In genomic region chr11:33040127-33040861, GRCh38 we compare ENCODE assay signal across 8 cellular contexts. TPM values are rescaled to one million over a fixed set of nuclear protein-coding genes. Genes with fewer than 3 reads are reported as not detected.
A peak's percentile ranks its signal among the peaks of the same experiment; 100 is the strongest.
DNase-seq lines count a peak whose midpoint lies in the region; ATAC-seq and TF ChIP-seq lines count a peak whose summit lies in the region.

No MANE protein-coding gene starts in this region.

- H3K27me3 ChIP-seq in GM23338 (ENCODE audit: insufficient read depth) = no peaks in the 10 kb centered on the region
- H3K27me3 ChIP-seq in esophagus (ENCODE audit: control insufficient read depth in 1 of 2, insufficient read depth in 2 of 2, low read length in 2 of 2) = no peaks in the 10 kb centered on the region

- DNase-seq in GM10266 (ENCODE audit: extremely low spot score) (peak; percentile 73), GM23338 (ENCODE audit: low spot score) (peak; percentile 22), NCI-H1092 (lab: John Stamatoyannopoulos, UW) (peak; percentile 17), nephron progenitor cell (no peak), activated gamma-delta T cell treated with Interleukin-2 at 50 U/mL for 16 hours (no peak)
- peak; percentile 48 to 58 for DNase-seq in activated CD4-positive, alpha-beta T cell treated with anti-CD3 and anti-CD28 coated beads, Interleukin-2, amount 50 U/mL, for 48 hours

- no peaks in the 10 kb centered on the region; the same call in none of the 2 replicates for H3K79me2 ChIP-seq in GM23338 (replicated peaks; ENCODE audit: insufficient read depth)

- no peaks in the 10 kb centered on the region; the same call in 1 of the 2 replicates for H3F3A ChIP-seq in GM23338 (replicated peaks; ENCODE audit: low read depth)

- H3K9me3 ChIP-seq in esophagus (ENCODE audit: control insufficient read depth in 2 of 2, insufficient read depth in 1 of 2, low read depth in 1 of 2, low read length in 1 of 2) = no peaks in the 10 kb centered on the region

- ATAC-seq in GM23338 = peak; percentile 19
- no peak for ATAC-seq in HG03097 (IDR thresholded peaks at IDR 0.05; ENCODE audit: low FRiP score, unreplicated experiment)

- H3K9me2 ChIP-seq in GM23338 (ENCODE audit: insufficient read depth) = no peaks in the 10 kb centered on the region

- H3K4me3 ChIP-seq in GM23338 = peak overlapping the region; percentile 82
- H3K4me3 ChIP-seq in esophagus (ENCODE audit: low read depth in 1 of 2, low read length in 2 of 2) = peak overlapping the region; percentile 89 to 99

- H3K27me3 Mint-ChIP-seq in GM23338 (ENCODE audit: insufficient read depth, low read depth, poor library complexity) (peaks cover 9% of the 10 kb centered on the region), nephron progenitor cell (ENCODE audit: low read depth, poor library complexity) (no peaks in the 10 kb centered on the region)

- WGBS in esophagus, 2 donors = 2 to 7% methylated on average over 20 of the region's 20 CpGs

- H3K36me3 Mint-ChIP-seq in GM23338 (ENCODE audit: low read depth) = peaks cover 15% of the 10 kb centered on the region
- peaks cover 23% of the 10 kb centered on the region for H3K36me3 Mint-ChIP-seq in nephron progenitor cell (ENCODE audit: low read depth)

- H3K4me1 Mint-ChIP-seq in GM23338 (peaks cover 12% of the 10 kb centered on the region), nephron progenitor cell (peaks cover 27% of the 10 kb centered on the region)

- H3K4me2 ChIP-seq in GM23338 = peak overlapping the region; percentile 85

- H3K27ac Mint-ChIP-seq in GM23338 (peak overlapping the region; percentile 83; the same call in 1 of the 2 replicates), nephron progenitor cell (no peak overlapping the region)

- no peaks in the 10 kb centered on the region for H4K20me1 ChIP-seq in GM23338 (replicated peaks; ENCODE audit: insufficient read depth)

- peak overlapping the region; percentile 98 for H2AFZ ChIP-seq in GM23338

- peak overlapping the region; percentile 95; the same call in 1 of the 2 replicates for H3K27ac ChIP-seq in GM23338 (ENCODE audit: low read depth)
- H3K27ac ChIP-seq in esophagus (ENCODE audit: low read depth in 2 of 2, low read length in 1 of 2) = peak overlapping the region; percentile 98 to 100

- TF ChIP-seq CTCF in GM10266 (IDR thresholded peaks at IDR 0.05; ENCODE audit: control insufficient read depth, insufficient read depth, low read depth, missing control alignments) (no peak), GM23338 (conservative IDR thresholded peaks at IDR 0.05; ENCODE audit: low read depth in 2 of 2) (no peak), nephron progenitor cell (IDR thresholded peaks at IDR 0.05) (no peak)

- H3K4me1 ChIP-seq in GM23338 (ENCODE audit: insufficient read depth) = peaks cover 10% of the 10 kb centered on the region
- no peaks in the 10 kb centered on the region for H3K4me1 ChIP-seq in esophagus (ENCODE audit: control insufficient read depth in 2 of 2, insufficient read depth in 2 of 2, low read length in 1 of 2)

- H3K4me3 Mint-ChIP-seq in GM23338 (peak overlapping the region; percentile 84), nephron progenitor cell (peak overlapping the region; percentile 90)

- H3K9me3 Mint-ChIP-seq in GM23338 = no peaks in the 10 kb centered on the region; the same call in 2 of the 3 replicates
- no peaks in the 10 kb centered on the region for H3K9me3 Mint-ChIP-seq in nephron progenitor cell

- H3K36me3 ChIP-seq in GM23338 (ENCODE audit: insufficient read depth) (peaks cover 6% of the 10 kb centered on the region; the same call in 1 of the 2 replicates), esophagus (ENCODE audit: control insufficient read depth in 2 of 2, insufficient read depth in 2 of 2, low read length in 1 of 2) (peaks cover 0 to 3% of the 10 kb centered on the region in 2 donors)

TF ChIP-seq in GM23338, 12 proteins besides CTCF, POLR2A, EP300 and RAD21:
- TF ChIP-seq, protein P1, sequence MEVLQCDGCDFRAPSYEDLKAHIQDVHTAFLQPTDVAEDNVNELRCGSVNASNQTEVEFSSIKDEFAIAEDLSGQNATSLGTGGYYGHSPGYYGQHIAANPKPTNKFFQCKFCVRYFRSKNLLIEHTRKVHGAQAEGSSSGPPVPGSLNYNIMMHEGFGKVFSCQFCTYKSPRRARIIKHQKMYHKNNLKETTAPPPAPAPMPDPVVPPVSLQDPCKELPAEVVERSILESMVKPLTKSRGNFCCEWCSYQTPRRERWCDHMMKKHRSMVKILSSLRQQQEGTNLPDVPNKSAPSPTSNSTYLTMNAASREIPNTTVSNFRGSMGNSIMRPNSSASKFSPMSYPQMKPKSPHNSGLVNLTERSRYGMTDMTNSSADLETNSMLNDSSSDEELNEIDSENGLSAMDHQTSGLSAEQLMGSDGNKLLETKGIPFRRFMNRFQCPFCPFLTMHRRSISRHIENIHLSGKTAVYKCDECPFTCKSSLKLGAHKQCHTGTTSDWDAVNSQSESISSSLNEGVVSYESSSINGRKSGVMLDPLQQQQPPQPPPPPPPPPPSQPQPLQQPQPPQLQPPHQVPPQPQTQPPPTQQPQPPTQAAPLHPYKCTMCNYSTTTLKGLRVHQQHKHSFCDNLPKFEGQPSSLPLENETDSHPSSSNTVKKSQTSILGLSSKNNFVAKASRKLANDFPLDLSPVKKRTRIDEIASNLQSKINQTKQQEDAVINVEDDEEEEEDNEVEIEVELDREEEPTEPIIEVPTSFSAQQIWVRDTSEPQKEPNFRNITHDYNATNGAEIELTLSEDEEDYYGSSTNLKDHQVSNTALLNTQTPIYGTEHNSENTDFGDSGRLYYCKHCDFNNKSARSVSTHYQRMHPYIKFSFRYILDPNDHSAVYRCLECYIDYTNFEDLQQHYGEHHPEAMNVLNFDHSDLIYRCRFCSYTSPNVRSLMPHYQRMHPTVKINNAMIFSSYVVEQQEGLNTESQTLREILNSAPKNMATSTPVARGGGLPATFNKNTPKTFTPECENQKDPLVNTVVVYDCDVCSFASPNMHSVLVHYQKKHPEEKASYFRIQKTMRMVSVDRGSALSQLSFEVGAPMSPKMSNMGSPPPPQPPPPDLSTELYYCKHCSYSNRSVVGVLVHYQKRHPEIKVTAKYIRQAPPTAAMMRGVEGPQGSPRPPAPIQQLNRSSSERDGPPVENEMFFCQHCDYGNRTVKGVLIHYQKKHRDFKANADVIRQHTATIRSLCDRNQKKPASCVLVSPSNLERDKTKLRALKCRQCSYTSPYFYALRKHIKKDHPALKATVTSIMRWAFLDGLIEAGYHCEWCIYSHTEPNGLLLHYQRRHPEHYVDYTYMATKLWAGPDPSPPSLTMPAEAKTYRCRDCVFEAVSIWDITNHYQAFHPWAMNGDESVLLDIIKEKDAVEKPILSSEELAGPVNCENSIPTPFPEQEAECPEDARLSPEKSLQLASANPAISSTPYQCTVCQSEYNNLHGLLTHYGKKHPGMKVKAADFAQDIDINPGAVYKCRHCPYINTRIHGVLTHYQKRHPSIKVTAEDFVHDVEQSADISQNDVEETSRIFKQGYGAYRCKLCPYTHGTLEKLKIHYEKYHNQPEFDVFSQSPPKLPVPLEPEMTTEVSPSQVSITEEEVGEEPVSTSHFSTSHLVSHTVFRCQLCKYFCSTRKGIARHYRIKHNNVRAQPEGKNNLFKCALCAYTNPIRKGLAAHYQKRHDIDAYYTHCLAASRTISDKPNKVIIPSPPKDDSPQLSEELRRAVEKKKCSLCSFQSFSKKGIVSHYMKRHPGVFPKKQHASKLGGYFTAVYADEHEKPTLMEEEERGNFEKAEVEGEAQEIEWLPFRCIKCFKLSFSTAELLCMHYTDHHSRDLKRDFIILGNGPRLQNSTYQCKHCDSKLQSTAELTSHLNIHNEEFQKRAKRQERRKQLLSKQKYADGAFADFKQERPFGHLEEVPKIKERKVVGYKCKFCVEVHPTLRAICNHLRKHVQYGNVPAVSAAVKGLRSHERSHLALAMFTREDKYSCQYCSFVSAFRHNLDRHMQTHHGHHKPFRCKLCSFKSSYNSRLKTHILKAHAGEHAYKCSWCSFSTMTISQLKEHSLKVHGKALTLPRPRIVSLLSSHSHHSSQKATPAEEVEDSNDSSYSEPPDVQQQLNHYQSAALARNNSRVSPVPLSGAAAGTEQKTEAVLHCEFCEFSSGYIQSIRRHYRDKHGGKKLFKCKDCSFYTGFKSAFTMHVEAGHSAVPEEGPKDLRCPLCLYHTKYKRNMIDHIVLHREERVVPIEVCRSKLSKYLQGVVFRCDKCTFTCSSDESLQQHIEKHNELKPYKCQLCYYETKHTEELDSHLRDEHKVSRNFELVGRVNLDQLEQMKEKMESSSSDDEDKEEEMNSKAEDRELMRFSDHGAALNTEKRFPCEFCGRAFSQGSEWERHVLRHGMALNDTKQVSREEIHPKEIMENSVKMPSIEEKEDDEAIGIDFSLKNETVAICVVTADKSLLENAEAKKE (CRISPR knock-in tag; IDR thresholded peaks at IDR 0.05) = no peak
- TF ChIP-seq NANOG (IDR thresholded peaks at IDR 0.05; ENCODE audit: borderline replicate concordance) = peak; percentile 4; the same call in 1 of the 2 replicates
- TF ChIP-seq CREB1 (CRISPR knock-in tag; IDR thresholded peaks at IDR 0.05; ENCODE audit: low read depth) = peak; percentile 59; the same call in 1 of the 2 replicates

RNA-seq across cellular contexts. Expression of gene TCP11L1, which starts 0.9 kb away (rescaled TPM):
- 24.9 and 39.0 TPM in 2 replicates for total RNA-seq in GM23338 (2014; rRNA removed; shearing (Covaris generic))
- polyA plus RNA-seq in GM23338 (2016; fragmentation: Nextera tagmentation; extraction: Ambion mirVana) = 3.2 and 5.0 TPM in 2 replicates
- polyA plus RNA-seq in esophagus = 1 to 10 TPM; 2.4 to 3.3 TPM

RNA-seq across cellular contexts. Expression of gene DEPDC7, which starts 24.6 kb away (rescaled TPM):
- total RNA-seq in GM23338 (2014; rRNA removed; shearing (Covaris generic)) = 10.9 and 15.3 TPM in 2 replicates
- polyA plus RNA-seq in GM23338 (2016; fragmentation: Nextera tagmentation; extraction: Ambion mirVana) (8.6 and 9.1 TPM in 2 replicates), esophagus (1 to 10 TPM; 3.2 to 5.6 TPM)

Comparison
In these comparisons a context has a peak if more than half of its experiments do, and no peak if none do; other contexts are left out.
1. DNase-seq: peak in GM10266 (single experiment), GM23338 (single experiment), NCI-H1092 (single experiment) and activated CD4-positive, alpha-beta T cell treated with anti-CD3 and anti-CD28 coated beads, Interleukin-2, amount 50 U/mL, for 48 hours (2 of 2); none in nephron progenitor cell (single experiment) and activated gamma-delta T cell treated with Interleukin-2 at 50 U/mL for 16 hours (single experiment).